Comparison of ENCODE assay signal across 8 cellular contexts in genomic region chr4:36351082-36351666, GRCh38.
DNase-seq lines count a peak whose midpoint lies in the region; ATAC-seq and TF ChIP-seq lines count a peak whose summit lies in the region.

No MANE protein-coding gene starts in this region.

- peak; percentile 65 to 73 (median 70) for DNase-seq in CD4-positive, alpha-beta memory T cell
- DNase-seq in HT1080 (ENCODE audit: low read depth) (peak; percentile 52), SKM-1 (lab: John Stamatoyannopoulos, UW; ENCODE audit: unreplicated experiment) (peak; percentile 62), left cardiac atrium (peak; percentile 54), gastrocnemius medialis (peak in 1 of 2 donors; percentile 15), GF-D8 (lab: John Stamatoyannopoulos, UW) (no peak)
- peak in 1 of 2 donors; percentile 67 for DNase-seq in activated naive CD4-positive, alpha-beta T cell treated with anti-CD3 and anti-CD28 coated beads, Interleukin-2, amount 50 U/mL, for 72 hours (ENCODE audit: low spot score in 2 of 2)

- peak in 4 of 5 experiments; percentile 21 to 42 (median 27) for TF ChIP-seq CTCF in gastrocnemius medialis (IDR thresholded peaks at IDR 0.05 in 4 of 5, conservative IDR thresholded peaks at IDR 0.05 in 1 of 5)

- intact Hi-C loops in CD4-positive, alpha-beta memory T cell (cut with micrococcal nuclease) = loop anchor here (1.0 to 5.0 kb wide), 3 partner anchors 48 to 1216 kb away; no protein-coding TSS in a partner anchor
- intact Hi-C loops in left cardiac atrium (cut with DNase I) = loop anchor here (2.0 to 10.0 kb wide), 3 partner anchors 48 to 1036 kb away; no protein-coding TSS in a partner anchor
- intact Hi-C loops in gastrocnemius medialis (cut with DNase I; ENCODE audit: low total_unique reads) = no loop called here

- CTCF ChIA-PET in CD4-positive, alpha-beta memory T cell (lab: Charles Lee; ENCODE audit: partially characterized antibody) = interaction anchor here (0.9 to 4.3 kb wide), 7 partner anchors 12 to 52 kb away, joined by 3 to 105 read pairs (median 6); no protein-coding TSS in a partner anchor

- in situ Hi-C loops in gastrocnemius medialis (cut with MboI; ENCODE audit: low sequenced_read_pairs in 4 of 4) = no loop called here

- H3K4me1 ChIP-seq in CD4-positive, alpha-beta memory T cell (ENCODE audit: insufficient read depth, low read length) = no peaks in the 10 kb centered on the region
- no peaks in the 10 kb centered on the region for H3K4me1 ChIP-seq in gastrocnemius medialis

- peak; percentile 58 for ATAC-seq in GM19467 (IDR thresholded peaks at IDR 0.05; ENCODE audit: unreplicated experiment)
- peak; percentile 40 to 55 for ATAC-seq in activated naive CD4-positive, alpha-beta T cell treated with anti-CD3 and anti-CD28 coated beads, Interleukin-2, amount 50 U/mL, for 72 hours
- peak in 1 of 2 donors; percentile 77 for ATAC-seq in left cardiac atrium
- ATAC-seq in gastrocnemius medialis = no peak

- H3K36me3 Mint-ChIP-seq in CD4-positive, alpha-beta memory T cell = no peaks in the 10 kb centered on the region
- H3K36me3 Mint-ChIP-seq in activated naive CD4-positive, alpha-beta T cell treated with anti-CD3 and anti-CD28 coated beads, Interleukin-2, amount 50 U/mL, for 72 hours = no peaks in the 10 kb centered on the region

- TF ChIP-seq POLR2A in gastrocnemius medialis (IDR thresholded peaks at IDR 0.05) = no peak

- H3K4me1 Mint-ChIP-seq in CD4-positive, alpha-beta memory T cell = peaks cover 5 to 13% (median 7%) of the 10 kb centered on the region in 4 donors

- H3K4me3 ChIP-seq in CD4-positive, alpha-beta memory T cell (ENCODE audit: low read length in 2 of 2) = no peak overlapping the region
- no peak overlapping the region for H3K4me3 ChIP-seq in gastrocnemius medialis

- H3K27me3 Mint-ChIP-seq in CD4-positive, alpha-beta memory T cell = peaks cover 0 to 3% of the 10 kb centered on the region in 2 donors

- no peaks in the 10 kb centered on the region for H3K27me3 ChIP-seq in CD4-positive, alpha-beta memory T cell (ENCODE audit: insufficient read depth, low read length)
- H3K27me3 ChIP-seq in gastrocnemius medialis = no peaks in the 10 kb centered on the region

- POLR2A ChIA-PET in CD4-positive, alpha-beta memory T cell (lab: Charles Lee; ENCODE audit: partially characterized antibody) = interaction anchor here (1.9 kb wide), 1 partner anchor 48 kb away, joined by 10 read pairs; no protein-coding TSS in a partner anchor

- no peaks in the 10 kb centered on the region for H3K36me3 ChIP-seq in CD4-positive, alpha-beta memory T cell (ENCODE audit: insufficient read depth, low read length)
- no peaks in the 10 kb centered on the region for H3K36me3 ChIP-seq in gastrocnemius medialis

- peak overlapping the region in 2 of 7 donors; percentile 16 to 59 for H3K27ac Mint-ChIP-seq in CD4-positive, alpha-beta memory T cell
- H3K27ac Mint-ChIP-seq in activated naive CD4-positive, alpha-beta T cell treated with anti-CD3 and anti-CD28 coated beads, Interleukin-2, amount 50 U/mL, for 72 hours = peak overlapping the region in 1 of 2 donors; percentile 62

- no peak overlapping the region for H3K4me3 Mint-ChIP-seq in CD4-positive, alpha-beta memory T cell

- no peak overlapping the region for H3K27ac ChIP-seq in CD4-positive, alpha-beta memory T cell (ENCODE audit: low read depth, low read length)
- H3K27ac ChIP-seq in gastrocnemius medialis = no peak overlapping the region

- H3K9me3 ChIP-seq in CD4-positive, alpha-beta memory T cell (ENCODE audit: control insufficient read depth in 1 of 2, low read length in 2 of 2) = no peaks in the 10 kb centered on the region
- H3K9me3 ChIP-seq in gastrocnemius medialis = no peaks in the 10 kb centered on the region

- H3K9me3 Mint-ChIP-seq in CD4-positive, alpha-beta memory T cell = no peaks in the 10 kb centered on the region
- H3K9me3 Mint-ChIP-seq in activated naive CD4-positive, alpha-beta T cell treated with anti-CD3 and anti-CD28 coated beads, Interleukin-2, amount 50 U/mL, for 72 hours = no peaks in the 10 kb centered on the region

Comparison
In these comparisons a context has a peak if more than half of its experiments do, and no peak if none do; other contexts are left out.
1. ATAC-seq: peak in GM19467 (single experiment) and activated naive CD4-positive, alpha-beta T cell treated with anti-CD3 and anti-CD28 coated beads, Interleukin-2, amount 50 U/mL, for 72 hours (2 of 2); none in gastrocnemius medialis (0 of 2).